ENCODE assay signal across 11 cellular contexts in genomic region chr12:2053675-2054070, GRCh38. TPM values are rescaled to one million over a fixed set of nuclear protein-coding genes. Genes with fewer than 3 reads are reported as not detected.
DNase-seq lines count a peak whose midpoint lies in the region; ATAC-seq and TF ChIP-seq lines count a peak whose summit lies in the region.
"Had no signal": no experiment of that assay in that cellular context is flagged by ENCODE, and none has a peak within 500 bp of the region (broad histone marks: within the 10 kb centered on the region; RNA-seq: fewer than 3 reads in every experiment).

No MANE protein-coding gene starts in this region.

- H3K9ac ChIP-seq in IMR-90 (ENCODE audit: low read depth, low read length), result peak overlapping the region; percentile 84

- no peak overlapping the region for H2BK120ac ChIP-seq in IMR-90 (ENCODE audit: low read depth, low read length)

- H2BK15ac ChIP-seq in IMR-90 (ENCODE audit: low read depth, low read length), result no peak overlapping the region

- 0 out of 2 replicates have a peak, but pooled peaks have one; percentile 4 for TF ChIP-seq CTCF in IMR-90 (conservative IDR thresholded peaks at IDR 0.05; ENCODE audit: low read depth, low read length)
- TF ChIP-seq CTCF in nephron progenitor cell (IDR thresholded peaks at IDR 0.05), result no peak

- peaks cover 88% of the 10 kb centered on the region for H3K27me3 Mint-ChIP-seq in nephron progenitor cell (ENCODE audit: low read depth, poor library complexity)

- no peak overlapping the region for H3K4me3 Mint-ChIP-seq in nephron progenitor cell

- no peak overlapping the region for H3K18ac ChIP-seq in IMR-90 (ENCODE audit: low read depth, low read length)

- H4K20me1 ChIP-seq in IMR-90 (ENCODE audit: insufficient read depth, low read length), result peaks cover 14% of the 10 kb centered on the region; the same call in 1 of the 2 replicates

- in situ Hi-C loops in IMR-90 (cut with MboI; ENCODE audit: low sequenced_read_pairs), result loop anchor here (10.0 kb wide), 1 partner anchor 531 kb away; no protein-coding TSS in a partner anchor

- H3K9me1 ChIP-seq in IMR-90 (ENCODE audit: insufficient read depth, low read length), result no peaks in the 10 kb centered on the region

- H3K27ac ChIP-seq in IMR-90 (ENCODE audit: insufficient read depth, low read length) (no peak overlapping the region), esophagus (ENCODE audit: low read depth in 2 of 2, low read length in 1 of 2) (peak overlapping the region; percentile 40 to 71)

- H3K36me3 Mint-ChIP-seq in nephron progenitor cell (ENCODE audit: low read depth), result no peaks in the 10 kb centered on the region

- TF ChIP-seq RAD21 in IMR-90 (IDR thresholded peaks at IDR 0.05; ENCODE audit: low read length), result no peak

- H3K79me1 ChIP-seq in IMR-90 (ENCODE audit: low read depth in 1 of 2, low read length in 2 of 2), result peaks cover 3 to 36% of the 10 kb centered on the region in 2 experiments; a peak in 3 of 4 replicates

- CTCF ChIA-PET in IMR-90 (lab: Yijun Ruan, JAX), result interaction anchor here (0.6 to 1.1 kb wide), 2 partner anchors 220 to 530 kb away, joined by 3 read pairs; no protein-coding TSS in a partner anchor

- H3K4me2 ChIP-seq in IMR-90 (ENCODE audit: low read depth, low read length), result peak overlapping the region; percentile 12; the same call in 1 of the 2 replicates

- no peak overlapping the region for H2BK20ac ChIP-seq in IMR-90 (ENCODE audit: low read depth, low read length)

- no peaks in the 10 kb centered on the region for H3K9me3 ChIP-seq in IMR-90 (ENCODE audit: control insufficient read depth, insufficient read depth, low read length)
- H3K9me3 ChIP-seq in esophagus (ENCODE audit: control insufficient read depth in 2 of 2, insufficient read depth in 1 of 2, low read depth in 1 of 2, low read length in 1 of 2), result no peaks in the 10 kb centered on the region

- no peak overlapping the region for H3K4ac ChIP-seq in IMR-90 (ENCODE audit: low read depth, low read length)

- DNase-seq in AG08396 (ENCODE audit: low spot score) (peak; percentile 60), IMR-90 (no peak), nephron progenitor cell (peak; percentile 66), CD1c-positive myeloid dendritic cell (ENCODE audit: extremely low spot score) (no peak)
- DNase-seq in effector CD4-positive, alpha-beta T cell, result no peak
- DNase-seq: activated gamma-delta T cell, SHP77 had no signal

- H2BK5ac ChIP-seq in IMR-90 (ENCODE audit: low read depth, low read length, poor library complexity, severe bottlenecking), result no peak overlapping the region

- H4K91ac ChIP-seq in IMR-90 (ENCODE audit: insufficient read depth, low read depth, low read length), result no peak overlapping the region

- no peak overlapping the region for H4K5ac ChIP-seq in IMR-90 (ENCODE audit: low read depth, low read length)

- no peak overlapping the region for H3K27ac Mint-ChIP-seq in nephron progenitor cell

- H2AFZ ChIP-seq in IMR-90 (replicated peaks; ENCODE audit: low read length, poor library complexity), result peak overlapping the region; percentile 80

- H3K36me3 ChIP-seq in IMR-90 (ENCODE audit: control insufficient read depth, insufficient read depth, low read length) (no peaks in the 10 kb centered on the region), esophagus (ENCODE audit: control insufficient read depth in 2 of 2, insufficient read depth in 2 of 2, low read length in 1 of 2) (no peaks in the 10 kb centered on the region)

- no TSS peak for BruUV-seq in IMR-90 (replicated peaks; lab: Mats Ljungman, UMichigan)

- no peak for TF ChIP-seq POLR2A in IMR-90 (IDR thresholded peaks at IDR 0.05; ENCODE audit: low read depth, low read length)

- H3K56ac ChIP-seq in IMR-90 (ENCODE audit: extremely low read depth, insufficient read depth, low read length), result no peak overlapping the region

- no peak overlapping the region for H4K8ac ChIP-seq in IMR-90 (ENCODE audit: low read depth in 2 of 2, low read length in 2 of 2)

- H3K4me3 ChIP-seq in IMR-90 (ENCODE audit: insufficient read depth, low read depth, low read length) (peak overlapping the region; percentile 95), esophagus (ENCODE audit: low read depth in 1 of 2, low read length in 2 of 2) (peak overlapping the region; percentile 27 to 66)

- POLR2A ChIA-PET in IMR-90 (lab: Charles Lee; ENCODE audit: unreplicated experiment), result no interaction called here

- H2AK9ac ChIP-seq in IMR-90 (replicated peaks; ENCODE audit: low read depth, low read length, poor library complexity), result no peak overlapping the region

- no peak overlapping the region for H3K23ac ChIP-seq in IMR-90 (ENCODE audit: low read depth, low read length)

- no peak overlapping the region for H3K14ac ChIP-seq in IMR-90 (replicated peaks; ENCODE audit: low read depth, low read length)

- WGBS in IMR-90 (ENCODE audit: extremely low coverage in 2 of 2, insufficient read length in 1 of 2), 2 experiments, result 1% methylated on average over 24 of the region's 60 CpGs; no CpG with 5 or more reads in 1 of the 2 experiments
- WGBS in esophagus, 2 donors, result 1% methylated on average over 18 to 60 of the region's 60 CpGs

- ATAC-seq in IMR-90 (ENCODE audit: low read depth), result peak; percentile 24
- no peak for ATAC-seq in GM18867 (IDR thresholded peaks at IDR 0.05; ENCODE audit: unreplicated experiment)
- no peak for ATAC-seq in HG03039 (IDR thresholded peaks at IDR 0.05; ENCODE audit: unreplicated experiment)

- no peaks in the 10 kb centered on the region for H3K9me3 Mint-ChIP-seq in nephron progenitor cell

- H3K27me3 ChIP-seq in IMR-90 (ENCODE audit: control insufficient read depth, insufficient read depth, low read length), result no peaks in the 10 kb centered on the region; the same call in 1 of the 2 replicates
- H3K27me3 ChIP-seq in esophagus (ENCODE audit: control insufficient read depth in 1 of 2, insufficient read depth in 2 of 2, low read length in 2 of 2), result peaks cover 0 to 4% of the 10 kb centered on the region in 2 donors

- dilution Hi-C loops in IMR-90 (cut with HindIII; ENCODE audit: low sequenced_read_pairs, unreplicated experiment), result no loop called here

- H3K4me1 ChIP-seq in IMR-90 (ENCODE audit: control insufficient read depth, insufficient read depth, low read length) (peaks cover 11% of the 10 kb centered on the region), esophagus (ENCODE audit: control insufficient read depth in 2 of 2, insufficient read depth in 2 of 2, low read length in 1 of 2) (peaks cover 0 to 2% of the 10 kb centered on the region in 2 donors)

- peaks cover 49% of the 10 kb centered on the region for H3K4me1 Mint-ChIP-seq in nephron progenitor cell

- H2AK5ac ChIP-seq in IMR-90 (ENCODE audit: low read depth, low read length), result no peak overlapping the region

- intact Hi-C loops in IMR-90 (cut with micrococcal nuclease), result loop anchor here (5.0 kb wide), 2 partner anchors 129 to 256 kb away; no protein-coding TSS in a partner anchor

TF ChIP-seq in IMR-90, 13 proteins besides CTCF, POLR2A, EP300 and RAD21:
- TF ChIP-seq NFE2L2 (IDR thresholded peaks at IDR 0.05; ENCODE audit: low read depth, low read length) (no peak), SMC3 (IDR thresholded peaks at IDR 0.05; ENCODE audit: low read depth, low read length) (no peak), MAFK (IDR thresholded peaks at IDR 0.05; ENCODE audit: low read depth, low read length) (no peak), RCOR1 (IDR thresholded peaks at IDR 0.05; ENCODE audit: insufficient replicate concordance, low read length) (no peak), RFX5 (IDR thresholded peaks at IDR 0.05; ENCODE audit: low read depth, low read length) (no peak), MAZ (IDR thresholded peaks at IDR 0.05; ENCODE audit: borderline replicate concordance, low read depth, low read length) (no peak), MXI1 (IDR thresholded peaks at IDR 0.05; ENCODE audit: borderline replicate concordance, low read depth, low read length) (no peak), FOS (IDR thresholded peaks at IDR 0.05; ENCODE audit: low read depth, low read length) (no peak), BHLHE40 (IDR thresholded peaks at IDR 0.05; ENCODE audit: low read depth, low read length) (no peak), ELK1 (IDR thresholded peaks at IDR 0.05; ENCODE audit: borderline replicate concordance, low read depth, low read length) (no peak), CHD1 (IDR thresholded peaks at IDR 0.05; ENCODE audit: low read depth, low read length) (no peak), USF2 (IDR thresholded peaks at IDR 0.05; ENCODE audit: low read depth, low read length) (no peak), CEBPB (IDR thresholded peaks at IDR 0.05; ENCODE audit: low read depth, low read length) (no peak)

RNA-seq across cellular contexts. Expression of gene CACNA1C, which starts 0.9 kb away (rescaled TPM):
- 1.6 and 1.9 TPM in 2 replicates for total RNA-seq in IMR-90 (2012; rRNA removed)
- polyA plus RNA-seq in IMR-90 (2012; rRNA removed) (2.6 and 2.7 TPM in 2 replicates), esophagus (1 to 10 TPM; 2.1 to 2.5 TPM)
- polyA plus RNA-seq in IMR-90 (2012; cell fraction: cytosol; rRNA removed), result 1.1 and 2.8 TPM in 2 replicates
- polyA plus RNA-seq in IMR-90 (2012; cell fraction: nucleus; rRNA removed; ENCODE audit: low replicate concordance), result 12.4 and 16.6 TPM in 2 replicates
- total RNA-seq: HT1080 had no signal

RNA-seq across cellular contexts. Expression of gene DCP1B, which starts 49.4 kb away (rescaled TPM):
- total RNA-seq in IMR-90 (2012; rRNA removed), result 13.3 and 13.9 TPM in 2 replicates
- polyA plus RNA-seq in IMR-90 (2012; rRNA removed) (19.7 and 22.5 TPM in 2 replicates), esophagus (1 to 10 TPM; 2.6 to 5.2 TPM)
- 9.9 and 13.2 TPM in 2 replicates for polyA plus RNA-seq in IMR-90 (2012; cell fraction: cytosol; rRNA removed)
- polyA plus RNA-seq in IMR-90 (2012; cell fraction: nucleus; rRNA removed; ENCODE audit: low replicate concordance), result 14.4 and 22.6 TPM in 2 replicates

Comparison
In these comparisons a context has a peak if more than half of its experiments do, and no peak if none do; other contexts are left out.
1. DNase-seq: peak in AG08396 (single experiment) and nephron progenitor cell (single experiment); none in IMR-90 (single experiment), CD1c-positive myeloid dendritic cell (single experiment) and effector CD4-positive, alpha-beta T cell (single experiment).